13 cellular contexts compared by ENCODE assay signal in the genomic region with DNA sequence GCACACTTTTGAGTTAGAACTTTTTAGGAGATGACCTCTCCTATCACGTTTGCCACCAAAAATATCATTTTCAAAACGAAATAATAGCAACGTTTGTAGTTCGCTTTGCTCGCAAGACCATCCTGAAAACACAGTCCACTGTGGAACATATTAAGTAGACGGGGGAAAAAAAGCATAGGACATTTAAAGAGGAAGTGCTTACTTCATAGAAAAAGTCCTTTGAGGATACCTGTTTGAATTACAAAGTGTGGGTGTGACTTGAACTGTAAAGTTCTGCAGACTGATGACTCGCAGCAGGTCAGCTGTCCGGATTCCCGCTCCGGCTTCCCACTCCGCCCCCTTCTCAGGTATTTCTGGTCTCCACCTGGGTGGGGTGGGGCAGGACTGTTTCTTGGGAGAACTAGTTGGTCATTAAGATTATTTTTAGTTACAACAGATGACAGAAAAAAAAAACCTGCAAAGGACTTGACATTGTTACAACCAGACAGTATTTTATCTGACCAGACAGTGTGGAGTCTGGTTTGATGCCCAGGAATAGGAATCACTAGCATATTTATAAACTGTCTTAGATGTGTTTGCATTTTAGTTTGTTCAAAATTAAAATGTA. TPM values are rescaled to one million over a fixed set of nuclear protein-coding genes. Genes with fewer than 3 reads are reported as not detected.
A peak's percentile ranks its signal among the peaks of the same experiment; 100 is the strongest.
DNase-seq lines count a peak whose midpoint lies in the region; ATAC-seq and TF ChIP-seq lines count a peak whose summit lies in the region.
"Had no signal": no experiment of that assay in that cellular context is flagged by ENCODE, and none has a peak within 500 bp of the region (broad histone marks: within the 10 kb centered on the region; RNA-seq: fewer than 3 reads in every experiment).

No MANE protein-coding gene starts in this region.

- H3K27me3 ChIP-seq in colonic mucosa (no peaks in the 10 kb centered on the region), lower lobe of right lung (ENCODE audit: low read depth) (no peaks in the 10 kb centered on the region)

- peak; percentile 53 for ATAC-seq in Right ventricle myocardium inferior
- ATAC-seq in lower lobe of right lung = peak; percentile 57 to 64

- H3K9me3 ChIP-seq in colonic mucosa (no peaks in the 10 kb centered on the region), lower lobe of right lung (no peaks in the 10 kb centered on the region)

- H3K27ac ChIP-seq in colonic mucosa (peak overlapping the region; percentile 64), lower lobe of right lung (no peak overlapping the region)
- H3K27ac ChIP-seq: HL-60 had no signal

- H3K4me1 ChIP-seq in colonic mucosa (peaks cover 4% of the 10 kb centered on the region), lower lobe of right lung (no peaks in the 10 kb centered on the region)

- DNase-seq in Right ventricle myocardium inferior (ENCODE audit: missing footprints) = no peak
- no peak for DNase-seq in cardiac septum (ENCODE audit: low spot score)
- peak; percentile 84 for DNase-seq in colonic mucosa
- peak; percentile 52 for DNase-seq in lower lobe of right lung
- DNase-seq in ureter (ENCODE audit: low spot score) = peak; percentile 72
- DNase-seq in NCI-H2171 treated with DMSO at 0.1 percent for 48 hours (lab: John Stamatoyannopoulos, UW) = no peak
- no peak for DNase-seq in SHP77 treated with DMSO at 0.1 percent for 48 hours (lab: John Stamatoyannopoulos, UW)
- no peak for DNase-seq in DMS 273 (lab: John Stamatoyannopoulos, UW; ENCODE audit: unreplicated experiment)
- DNase-seq: amygdala; effector CD4-positive, alpha-beta T cell; NCI-H1092; NCI-H510A had no signal

- peaks cover 15% of the 10 kb centered on the region for H3K36me3 ChIP-seq in colonic mucosa
- peaks cover 98% of the 10 kb centered on the region for H3K36me3 ChIP-seq in lower lobe of right lung

- intact Hi-C loops in Right ventricle myocardium inferior (cut with DNase I) (no loop called here), cardiac septum (cut with DNase I) (no loop called here), colonic mucosa (cut with DNase I) (no loop called here), lower lobe of right lung (cut with DNase I) (no loop called here)

- TF ChIP-seq CTCF in colonic mucosa (IDR thresholded peaks at IDR 0.05) (no peak), lower lobe of right lung (IDR thresholded peaks at IDR 0.05) (no peak)

- no peak overlapping the region for H3K4me3 ChIP-seq in colonic mucosa
- H3K4me3 ChIP-seq in lower lobe of right lung = no peak overlapping the region

- no peak overlapping the region for H3K9ac ChIP-seq in colonic mucosa (ENCODE audit: low read depth in 2 of 2, low read length in 2 of 2)

RNA-seq across cellular contexts. Expression of a gene that starts 13.3 kb away (rescaled TPM):
- 39.0 TPM for total RNA-seq in Right ventricle myocardium inferior
- total RNA-seq in cardiac septum = 46.2 TPM
- total RNA-seq in colonic mucosa = 10 to 100 TPM; 58.3 to 71.1 TPM
- 29.3 TPM for total RNA-seq in lower lobe of right lung
- 71.3 TPM for total RNA-seq in ureter

RNA-seq across cellular contexts. Expression of a gene that starts 42.5 kb away (rescaled TPM):
- 15.6 TPM for total RNA-seq in Right ventricle myocardium inferior
- 22.1 TPM for total RNA-seq in cardiac septum
- total RNA-seq in colonic mucosa = 10 to 100 TPM; 39.6 to 54.8 TPM
- 158 TPM for total RNA-seq in lower lobe of right lung
- total RNA-seq in ureter = 97.3 TPM

Comparison
In these comparisons a context has a peak if more than half of its experiments do, and no peak if none do; other contexts are left out.
1. DNase-seq: peak in colonic mucosa (single experiment), lower lobe of right lung (single experiment) and ureter (single experiment); none in Right ventricle myocardium inferior (single experiment), cardiac septum (single experiment), NCI-H2171 treated with DMSO at 0.1 percent for 48 hours (single experiment), SHP77 treated with DMSO at 0.1 percent for 48 hours (single experiment) and DMS 273 (single experiment).